Comparison of ENCODE assay signal across 9 cellular contexts in the genomic region with DNA sequence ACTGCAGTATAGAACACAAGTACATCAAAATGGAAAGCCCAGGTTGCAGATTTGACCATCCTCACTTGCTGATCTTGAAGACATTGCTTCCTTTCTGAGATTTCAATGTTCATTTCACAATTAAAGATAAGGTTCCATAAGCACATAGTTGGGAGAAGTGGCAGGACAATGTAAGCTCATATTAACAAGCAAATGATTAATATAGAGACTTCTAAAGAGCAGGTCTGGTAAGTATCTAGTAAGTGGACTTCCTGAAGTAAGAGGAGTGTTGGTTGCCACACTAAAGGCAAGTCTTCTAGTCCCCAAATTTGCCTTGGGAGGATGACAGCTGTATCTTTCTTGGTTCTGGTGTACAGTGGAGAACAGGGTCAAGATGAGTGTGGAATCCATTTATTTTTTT. TPM values are rescaled to one million over a fixed set of nuclear protein-coding genes. Genes with fewer than 3 reads are reported as not detected.
DNase-seq lines count a peak whose midpoint lies in the region; ATAC-seq and TF ChIP-seq lines count a peak whose summit lies in the region.
"Had no signal": no experiment of that assay in that cellular context is flagged by ENCODE, and none has a peak within 500 bp of the region (broad histone marks: within the 10 kb centered on the region; RNA-seq: fewer than 3 reads in every experiment).

No MANE protein-coding gene starts in this region.

- DNase-seq in heart left ventricle (no peak), left cardiac atrium (no peak), coronary artery (ENCODE audit: low spot score) (no peak), upper lobe of left lung (no peak), activated gamma-delta T cell (lab: John Stamatoyannopoulos, UW) (no peak)
- DNase-seq in central memory CD4-positive, alpha-beta T cell = no peak
- DNase-seq: activated CD4-positive, CD25-positive, alpha-beta regulatory T cell had no signal

- H3K27ac Mint-ChIP-seq in nephron = peak overlapping the region; percentile 64 to 81 (median 77)

- intact Hi-C loops in heart left ventricle (cut with DNase I) = loop anchor here in 9 of 10 donors (2.0 to 10.0 kb wide), 17 partner anchors 42 to 917 kb away; no protein-coding TSS in a partner anchor
- intact Hi-C loops in left cardiac atrium (cut with DNase I) = loop anchor here (2.0 to 10.0 kb wide), 3 partner anchors 201 to 293 kb away; no protein-coding TSS in a partner anchor

- peaks cover 18% of the 10 kb centered on the region for H3K4me1 Mint-ChIP-seq in nephron

- no peaks in the 10 kb centered on the region for H3K36me3 ChIP-seq in heart left ventricle
- H3K36me3 ChIP-seq in upper lobe of left lung = no peaks in the 10 kb centered on the region

- TF ChIP-seq POLR2A in heart left ventricle (IDR thresholded peaks at IDR 0.05) (no peak), upper lobe of left lung (IDR thresholded peaks at IDR 0.05) (no peak)

- H3K4me1 ChIP-seq in heart left ventricle (peaks cover 0 to 50% (median 29%) of the 10 kb centered on the region in 12 donors), upper lobe of left lung (peaks cover 6 to 25% (median 18%) of the 10 kb centered on the region in 4 donors)

- peaks cover 21% of the 10 kb centered on the region for H3K27me3 Mint-ChIP-seq in nephron (ENCODE audit: low read depth)

- H3K27ac ChIP-seq in heart left ventricle (peak overlapping the region; percentile 95 to 100 (median 98)), coronary artery (peak overlapping the region; percentile 90 to 98), upper lobe of left lung (peak overlapping the region; percentile 95 to 98 (median 98))

- TF ChIP-seq EP300 in upper lobe of left lung (IDR thresholded peaks at IDR 0.05) = no peak

- peaks cover 4% of the 10 kb centered on the region for H3K36me3 Mint-ChIP-seq in nephron (ENCODE audit: low read depth)

- H3K27me3 ChIP-seq in heart left ventricle (peaks cover 0 to 32% (median 0%) of the 10 kb centered on the region in 9 donors), upper lobe of left lung (peaks cover 0 to 9% (median 0%) of the 10 kb centered on the region in 4 donors)

- ATAC-seq in heart left ventricle (no peak), left cardiac atrium (no peak), upper lobe of left lung (ENCODE audit: low FRiP score in 2 of 2) (no peak), HG02759 (IDR thresholded peaks at IDR 0.05; ENCODE audit: unreplicated experiment) (no peak)

- H3K9me3 Mint-ChIP-seq in nephron = no peaks in the 10 kb centered on the region

- peak overlapping the region; percentile 85 to 89 (median 86) for H3K4me3 Mint-ChIP-seq in nephron

- no peaks in the 10 kb centered on the region for H3K9me3 ChIP-seq in heart left ventricle
- no peaks in the 10 kb centered on the region for H3K9me3 ChIP-seq in upper lobe of left lung

- peak overlapping the region in 10 of 12 donors; percentile 60 to 99 (median 84) for H3K4me3 ChIP-seq in heart left ventricle
- peak overlapping the region; percentile 87 for H3K4me3 ChIP-seq in coronary artery
- peak overlapping the region in 2 of 4 donors; percentile 69 to 76 for H3K4me3 ChIP-seq in upper lobe of left lung

- TF ChIP-seq CTCF in heart left ventricle (IDR thresholded peaks at IDR 0.05) (no peak), coronary artery (IDR thresholded peaks at IDR 0.05) (no peak), nephron (IDR thresholded peaks at IDR 0.05; ENCODE audit: unreplicated experiment in 3 of 3) (no peak), upper lobe of left lung (IDR thresholded peaks at IDR 0.05) (no peak)

RNA-seq across cellular contexts. Expression of gene PTPRM, which starts 1.4 kb away (rescaled TPM):
- total RNA-seq in heart left ventricle (100 to 1,000 TPM; 103 to 186 (median 132) TPM), left cardiac atrium (10 to 100 TPM; 51.4 to 75.5 TPM), upper lobe of left lung (100 to 1,000 TPM in 5 of 6 donors, 10 to 100 TPM in 1; 82.0 to 201 (median 154) TPM)
- polyA plus RNA-seq in heart left ventricle = 10 to 100 TPM; 93.8 to 98.8 TPM
